8 cellular contexts compared by ENCODE assay signal in the genomic region with DNA sequence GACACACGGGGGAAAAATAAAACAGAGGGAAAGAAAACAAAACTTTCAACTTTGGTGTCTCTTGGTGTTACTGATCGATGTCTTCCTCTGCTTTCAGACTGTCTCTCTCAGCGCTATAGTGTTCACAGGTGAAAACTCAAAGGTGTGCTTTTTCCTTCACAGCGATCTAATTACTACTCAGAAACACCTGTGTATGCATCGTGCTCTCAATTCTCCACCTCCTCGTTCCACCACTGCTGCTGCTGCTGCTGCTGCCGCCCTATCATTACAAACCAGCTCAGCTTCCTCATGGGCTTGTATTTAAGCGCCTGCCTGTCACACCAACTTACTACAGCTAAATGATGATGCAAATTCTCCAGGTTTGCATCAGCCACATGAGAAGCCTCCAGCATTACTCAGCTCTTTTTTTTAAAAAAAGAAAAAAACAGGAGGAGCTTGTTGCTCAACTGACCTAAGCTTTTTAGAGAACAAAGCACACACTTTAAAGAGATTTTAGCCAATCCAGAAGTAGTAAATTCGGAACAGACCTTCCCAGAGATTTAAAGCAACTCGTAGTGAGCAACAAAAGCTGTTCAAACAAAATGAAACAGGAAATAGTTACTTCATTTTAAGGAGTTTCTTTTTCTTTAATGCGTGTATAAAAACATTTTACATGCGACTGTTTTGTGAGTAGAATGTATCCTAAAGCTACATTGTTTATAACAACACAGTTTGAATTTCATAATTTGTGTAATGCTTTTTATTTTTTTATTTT. TPM values are rescaled to one million over a fixed set of nuclear protein-coding genes. Genes with fewer than 3 reads are reported as not detected.
DNase-seq lines count a peak whose midpoint lies in the region; ATAC-seq and TF ChIP-seq lines count a peak whose summit lies in the region.

A gene (minus strand): TSS at position 274 of the 754 bp plus-strand sequence. CDS start 280 bp downstream, outside the sequence.

- H3K4me3 ChIP-seq in epithelial cell of esophagus (ENCODE audit: low read length) (peak within 1 kb of the TSS; percentile 63), stomach smooth muscle (ENCODE audit: low read length in 2 of 2) (peak within 1 kb of the TSS; percentile 47 to 49)

- no peak within 1 kb of the TSS for H3K27ac ChIP-seq in stomach smooth muscle (ENCODE audit: low read length)

- no peaks in the 10 kb centered on the region for H3K9me3 ChIP-seq in stomach smooth muscle (ENCODE audit: control insufficient read depth in 2 of 2, low read length in 2 of 2)

- peak; percentile 16 for TF ChIP-seq CTCF in epithelial cell of esophagus (IDR thresholded peaks at IDR 0.05; ENCODE audit: insufficient read depth, low read depth, low read length, missing control alignments)

- H3K9ac ChIP-seq in stomach smooth muscle (ENCODE audit: low read length in 2 of 2) = no peak within 1 kb of the TSS

- H3K36me3 ChIP-seq in stomach smooth muscle (ENCODE audit: control insufficient read depth in 2 of 2, insufficient read depth in 2 of 2, low read length in 2 of 2) = no peaks in the 10 kb centered on the region

- H3K27me3 ChIP-seq in stomach smooth muscle (ENCODE audit: control insufficient read depth in 1 of 2, insufficient read depth in 2 of 2, low read length in 2 of 2) = no peaks in the 10 kb centered on the region

- ATAC-seq in HG03432 (IDR thresholded peaks at IDR 0.05; ENCODE audit: unreplicated experiment) = peak; percentile 98

- DNase-seq in CMK (ENCODE audit: low read depth) = peak; percentile 96
- peak; percentile 20 for DNase-seq in GM19240 (ENCODE audit: insufficient read length, low spot score)
- DNase-seq in NCI-H446 (lab: John Stamatoyannopoulos, UW) = peak; percentile 51 to 77
- peak; percentile 34 to 41 for DNase-seq in activated CD4-positive, alpha-beta T cell treated with anti-CD3 and anti-CD28 coated beads, Interleukin-2, amount 50 U/mL, for 48 hours
- DNase-seq in epithelial cell of esophagus (ENCODE audit: low read depth) = peak; percentile 99
- peak; percentile 70 for DNase-seq in mucosa of gallbladder (ENCODE audit: low spot score)

- H3K4me1 ChIP-seq in stomach smooth muscle (ENCODE audit: control insufficient read depth, insufficient read depth, low read length) = no peaks in the 10 kb centered on the region

RNA-seq across cellular contexts. Expression of the gene that starts here (rescaled TPM):
- total RNA-seq in mucosa of gallbladder = 0.75 TPM

Comparison
In these comparisons a context has a peak if more than half of its experiments do, and no peak if none do; other contexts are left out.
1. Peak in DNase-seq in mucosa of gallbladder; RNA of the gene not detected or under 1 TPM.
2. DNase-seq: peak in every context shown above with its lines; median percentile 99 in epithelial cell of esophagus; 96 in CMK; 70 in mucosa of gallbladder; 64 in NCI-H446; 38 in activated CD4-positive, alpha-beta T cell treated with anti-CD3 and anti-CD28 coated beads, Interleukin-2, amount 50 U/mL, for 48 hours; 20 in GM19240.